Comparison of ENCODE assay signal across 23 cellular contexts in genomic region chr17:36877001-36877400, GRCh38.
"Had no signal": no experiment of that assay in that cellular context is flagged by ENCODE, and none has a peak within 500 bp of the region (broad histone marks: within the 10 kb centered on the region; RNA-seq: fewer than 3 reads in every experiment).

No MANE protein-coding gene starts in this region.

- H3K36me3 ChIP-seq: brain microvascular endothelial cell, heart left ventricle had no signal

- H3K4me1 Mint-ChIP-seq: central memory CD8-positive, alpha-beta T cell had no signal

- H3K4me1 ChIP-seq: heart left ventricle had no signal

- ATAC-seq: activated T-cell treated with anti-CD3 and anti-CD28 coated beads, Interleukin-2, amount 50 U/mL, for 4 hours; activated T-helper 17 cell treated with anti-CD3 and anti-CD28 coated beads, Interleukin-2, amount 50 U/mL, for 72 hours; heart left ventricle had no signal

- H3K27ac ChIP-seq: brain microvascular endothelial cell, coronary artery, dorsolateral prefrontal cortex, heart left ventricle had no signal

- H3K4me3 Mint-ChIP-seq: activated CD8-positive, alpha-beta T cell treated with anti-CD3 and anti-CD28 coated beads for 36 hours; activated naive CD8-positive, alpha-beta T cell; activated T-cell treated with anti-CD3 and anti-CD28 coated beads, Interleukin-2, amount 50 U/mL, for 4 hours; activated T-helper 17 cell treated with anti-CD3 and anti-CD28 coated beads, Interleukin-2, amount 50 U/mL, for 72 hours; central memory CD8-positive, alpha-beta T cell; dendritic cell treated with granulocyte-macrophage colony-stimulating factor and Interleukin-4, amounts not matched to agents 40 ng/mL and 50 ng/mL, for 4 days; endodermal cell had no signal

- H3K4me3 ChIP-seq: coronary artery, dorsolateral prefrontal cortex, heart left ventricle had no signal

- DNase-seq: activated CD4-positive, alpha-beta T cell treated with anti-CD3 and anti-CD28 coated beads, Interleukin-2, amount 50 U/mL, for 1 hour; activated CD8-positive, alpha-beta memory T cell treated with anti-CD3 and anti-CD28 coated beads for 24 hours; activated CD8-positive, alpha-beta T cell treated with anti-CD3 and anti-CD28 coated beads for 36 hours; activated effector memory CD4-positive, alpha-beta T cell treated with Interleukin-2 at 50 U/mL for 16 hours; activated gamma-delta T cell treated with Interleukin-2 at 50 U/mL for 16 hours; activated naive CD4-positive, alpha-beta T cell treated with anti-CD3 and anti-CD28 coated beads, Interleukin-2, amount 50 U/mL, for 16 hours; activated naive CD4-positive, alpha-beta T cell treated with Interleukin-2 at 50 U/mL for 16 hours; activated T-cell treated with anti-CD3 and anti-CD28 coated beads, Interleukin-2, amount 50 U/mL, for 4 hours; amniotic stem cell; anterior cingulate cortex; brain microvascular endothelial cell; dorsolateral prefrontal cortex; effector memory CD4-positive, alpha-beta T cell; endodermal cell; foreskin fibroblast; glutamatergic neuron; heart left ventricle; T-helper 2 cell had no signal

- H3K27me3 ChIP-seq: brain microvascular endothelial cell had no signal

- H3K27ac Mint-ChIP-seq: activated CD8-positive, alpha-beta T cell treated with anti-CD3 and anti-CD28 coated beads for 36 hours; activated naive CD8-positive, alpha-beta T cell; activated T-helper 17 cell treated with anti-CD3 and anti-CD28 coated beads, Interleukin-2, amount 50 U/mL, for 72 hours; dendritic cell treated with granulocyte-macrophage colony-stimulating factor and Interleukin-4, amounts not matched to agents 40 ng/mL and 50 ng/mL, for 4 days; endodermal cell had no signal

- H3K9me3 Mint-ChIP-seq: central memory CD8-positive, alpha-beta T cell; dendritic cell treated with granulocyte-macrophage colony-stimulating factor and Interleukin-4, amounts not matched to agents 40 ng/mL and 50 ng/mL, for 4 days had no signal
